23 cellular contexts compared by ENCODE assay signal in the genomic region with DNA sequence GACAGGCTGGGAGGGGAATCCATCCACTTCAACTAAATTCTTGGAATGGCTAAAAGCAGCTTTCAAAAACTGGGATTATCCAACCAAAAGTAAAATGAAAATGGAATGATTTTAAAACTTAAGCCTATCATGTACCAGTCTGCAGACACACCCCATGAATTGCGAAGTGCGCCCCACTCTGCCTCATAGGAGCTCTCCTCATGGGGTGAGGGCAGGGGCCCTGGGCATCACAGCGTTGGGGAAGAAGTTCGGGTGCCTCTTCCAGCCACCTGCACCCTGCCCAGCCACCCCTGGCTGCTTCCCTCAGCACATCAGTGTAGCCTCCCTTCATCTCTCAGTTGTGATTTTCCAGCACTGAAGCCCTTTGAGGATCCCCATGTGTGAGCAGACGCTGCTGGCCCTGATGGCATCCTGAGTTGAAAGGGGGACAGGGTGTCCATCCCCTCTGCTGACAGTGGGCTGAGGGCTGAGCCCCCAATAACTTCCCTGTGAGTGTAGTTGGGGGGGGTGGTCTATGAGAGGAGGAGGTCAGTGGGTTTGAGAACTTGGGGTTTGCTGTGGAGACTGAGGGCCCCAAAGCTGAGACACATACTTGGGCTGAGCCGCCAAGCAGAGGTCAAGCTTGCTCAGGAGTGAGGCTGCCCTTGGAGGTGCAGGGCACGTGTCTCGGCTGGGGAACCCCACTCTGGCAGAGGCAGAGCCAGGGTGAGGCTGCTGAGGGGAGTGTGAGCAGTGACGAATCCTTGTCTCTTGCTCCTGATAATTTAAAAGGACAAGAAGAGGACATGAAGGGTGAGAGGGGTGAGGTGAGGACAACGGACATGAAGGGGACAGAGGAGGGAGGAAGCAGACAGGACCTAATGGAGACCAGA.
DNase-seq lines count a peak whose midpoint lies in the region; FAIRE-seq and TF ChIP-seq lines count a peak whose summit lies in the region.
"Had no signal": no experiment of that assay in that cellular context is flagged by ENCODE, and none has a peak within 500 bp of the region (broad histone marks: within the 10 kb centered on the region; RNA-seq: fewer than 3 reads in every experiment).

No MANE protein-coding gene starts in this region.

- H3K36me3 ChIP-seq in Peyer's patch (no peaks in the 10 kb centered on the region), kidney (ENCODE audit: control insufficient read depth in 1 of 2, insufficient read depth in 2 of 2, low read length in 2 of 2) (no peaks in the 10 kb centered on the region), stomach (no peaks in the 10 kb centered on the region)
- H3K36me3 ChIP-seq: BE2C had no signal

- no peak for TF ChIP-seq CTCF in CD14-positive monocyte (IDR thresholded peaks at IDR 0.05)
- no peak for TF ChIP-seq CTCF in Peyer's patch (IDR thresholded peaks at IDR 0.05)
- no peak for TF ChIP-seq CTCF in kidney (IDR thresholded peaks at IDR 0.05; ENCODE audit: borderline replicate concordance, extremely low read depth, insufficient read depth)
- no peak for TF ChIP-seq CTCF in stomach (IDR thresholded peaks at IDR 0.05)

- no peak for FAIRE-seq in kidney (lab: Jason Lieb, UNC)
- FAIRE-seq: A204.1, D721Med, G401.6, GM12891, GM18507, H54, HepG2 had no signal

- no peaks in the 10 kb centered on the region for H3K36me3 Mint-ChIP-seq in CD14-positive monocyte
- H3K36me3 Mint-ChIP-seq: IgD-negative memory B cell had no signal

- no peaks in the 10 kb centered on the region for H3K4me1 Mint-ChIP-seq in CD14-positive monocyte
- H3K4me1 Mint-ChIP-seq: IgD-negative memory B cell had no signal

- TF ChIP-seq POLR2A in Peyer's patch (IDR thresholded peaks at IDR 0.05) (no peak), stomach (IDR thresholded peaks at IDR 0.05) (no peak)

- no peak overlapping the region for H3K9ac ChIP-seq in kidney (ENCODE audit: low read length in 2 of 2)
- H3K9ac ChIP-seq: GM23248 had no signal

- WGBS in stomach, 5 donors = 75 to 90% (median 84%) methylated on average over 10 of the region's 10 CpGs

- intact Hi-C loops in CD14-positive monocyte (cut with micrococcal nuclease) = no loop called here
- intact Hi-C loops in kidney (cut with DNase I) = no loop called here
- intact Hi-C loops in posterior vena cava (cut with DNase I) = no loop called here
- intact Hi-C loops in stomach (cut with DNase I; ENCODE audit: low total_unique reads) = no loop called here

- TF ChIP-seq EP300 in stomach (IDR thresholded peaks at IDR 0.05) = no peak

- H3K9me3 ChIP-seq in Peyer's patch (peaks cover 0 to 5% (median 0%) of the 10 kb centered on the region in 4 donors), kidney (ENCODE audit: control insufficient read depth in 1 of 2, low read length in 2 of 2) (peaks cover 0 to 3% of the 10 kb centered on the region in 2 donors), stomach (peaks cover 0 to 47% (median 31%) of the 10 kb centered on the region in 4 donors)
- H3K9me3 ChIP-seq: BE2C had no signal

- H3K27me3 Mint-ChIP-seq in CD14-positive monocyte (ENCODE audit: low read depth in 3 of 3) = peaks cover 0 to 16% (median 10%) of the 10 kb centered on the region in 3 donors
- H3K27me3 Mint-ChIP-seq: IgD-negative memory B cell had no signal

- peaks cover 25 to 40% (median 36%) of the 10 kb centered on the region in 7 donors for H3K9me3 Mint-ChIP-seq in CD14-positive monocyte
- H3K9me3 Mint-ChIP-seq: CD4-positive, alpha-beta T cell had no signal

- no peak overlapping the region for H3K27ac Mint-ChIP-seq in CD14-positive monocyte
- H3K27ac Mint-ChIP-seq: CD4-positive, alpha-beta T cell; HFFc6 had no signal

- H3K4me3 Mint-ChIP-seq in CD14-positive monocyte = no peak overlapping the region
- H3K4me3 Mint-ChIP-seq: CD4-positive, alpha-beta T cell; HFFc6 had no signal

- no peaks in the 10 kb centered on the region for H3K27me3 ChIP-seq in Peyer's patch
- peaks cover 0 to 39% (median 3%) of the 10 kb centered on the region in 3 donors for H3K27me3 ChIP-seq in stomach
- H3K27me3 ChIP-seq: BE2C had no signal

- no peak overlapping the region for H3K4me3 ChIP-seq in Peyer's patch
- H3K4me3 ChIP-seq in kidney (ENCODE audit: low read length in 2 of 2) = no peak overlapping the region
- H3K4me3 ChIP-seq in stomach = no peak overlapping the region
- H3K4me3 ChIP-seq: GM23248 had no signal

- DNase-seq in CD14-positive monocyte (ENCODE audit: low spot score) = peak; percentile 30
- DNase-seq in Peyer's patch = peak in 2 of 3 donors; percentile 25 to 33
- peak; percentile 40 for DNase-seq in kidney
- DNase-seq in posterior vena cava (ENCODE audit: low spot score) = peak; percentile 62
- DNase-seq in iPS-NIHi7 (ENCODE audit: extremely low spot score) = no peak
- no peak for DNase-seq in stomach
- DNase-seq in NOMO-1 treated with DMSO at 0.1 percent for 48 hours (lab: John Stamatoyannopoulos, UW; ENCODE audit: unreplicated experiment) = no peak
- no peak for DNase-seq in middle frontal gyrus (ENCODE audit: extremely low spot score, low spot score)
- DNase-seq: ACHN; BE2C; C1 segment of cervical spinal cord; Caco-2; CD4-positive, alpha-beta T cell; GM23248; HFFc6 had no signal

- H3K27ac ChIP-seq in Peyer's patch (no peak overlapping the region), kidney (ENCODE audit: low read depth in 2 of 2, low read length in 2 of 2) (no peak overlapping the region), stomach (no peak overlapping the region)
- H3K27ac ChIP-seq: GM23248 had no signal

- H3K4me1 ChIP-seq in Peyer's patch (no peaks in the 10 kb centered on the region), kidney (ENCODE audit: control insufficient read depth in 1 of 2, insufficient read depth in 1 of 2, low read depth in 1 of 2, low read length in 2 of 2) (no peaks in the 10 kb centered on the region), stomach (no peaks in the 10 kb centered on the region)
- H3K4me1 ChIP-seq: BE2C, Caco-2 had no signal

Comparison
In these comparisons a context has a peak if more than half of its experiments do, and no peak if none do; other contexts are left out.
1. DNase-seq: peak in CD14-positive monocyte (single experiment), Peyer's patch (2 of 3), kidney (single experiment) and posterior vena cava (single experiment); none in iPS-NIHi7 (single experiment), stomach (single experiment), NOMO-1 treated with DMSO at 0.1 percent for 48 hours (single experiment) and middle frontal gyrus (single experiment).